Comparison of ENCODE assay signal across 2 cellular contexts in the genomic region with DNA sequence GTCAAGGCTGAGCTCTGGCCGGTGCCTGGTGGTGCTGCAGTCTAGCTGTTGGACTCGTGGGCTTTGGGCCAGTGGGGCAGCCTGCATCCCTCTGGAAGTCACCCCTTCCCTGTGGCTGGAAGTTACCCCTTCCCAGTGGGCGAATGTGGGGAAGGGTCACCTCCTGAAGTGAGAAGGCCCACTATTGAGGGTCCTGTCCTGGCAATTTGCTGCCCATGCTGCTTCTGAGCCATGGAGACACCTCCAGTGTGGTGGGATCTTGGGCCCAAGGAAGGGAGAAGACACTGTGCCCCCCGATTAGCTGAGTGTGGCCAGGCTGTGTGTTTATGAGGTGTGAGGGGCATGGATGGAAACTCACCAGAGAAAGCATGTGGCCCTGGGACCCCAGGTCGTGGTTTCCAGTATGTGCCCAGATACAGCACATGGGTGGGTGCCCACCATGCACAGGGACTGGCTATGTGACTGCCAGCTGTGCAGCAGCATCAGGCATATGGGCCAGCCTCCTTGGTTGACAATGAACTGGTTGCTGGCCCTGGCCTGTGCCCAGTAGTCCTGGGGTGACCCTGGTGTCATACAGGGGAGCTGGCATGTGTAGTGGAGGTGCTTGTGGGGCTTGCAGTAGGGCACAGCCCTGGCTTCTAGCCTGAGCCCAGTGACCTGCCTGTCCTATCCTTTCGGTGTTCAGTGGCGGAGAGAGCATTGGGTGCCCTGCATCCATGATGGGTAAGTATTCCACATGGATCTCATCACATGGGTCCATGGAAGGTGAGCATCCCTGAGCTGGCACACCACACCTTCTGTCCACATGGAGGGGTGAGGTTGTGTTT.
TF ChIP-seq lines count a peak whose summit lies in the region.

No MANE protein-coding gene starts in this region.

TF ChIP-seq in SK-N-SH, 30 proteins besides CTCF, POLR2A, EP300 and RAD21 (continued from another document):
- TF ChIP-seq EZH2phosphoT487 (IDR thresholded peaks at IDR 0.05; ENCODE audit: borderline replicate concordance, low read depth) (no peak), FOXJ3 (CRISPR knock-in tag; IDR thresholded peaks at IDR 0.05) (no peak), CHD2 (IDR thresholded peaks at IDR 0.05; ENCODE audit: low read length, partially characterized antibody) (no peak), TEAD4 (IDR thresholded peaks at IDR 0.05; ENCODE audit: borderline replicate concordance, insufficient read depth) (no peak), ELF1 (IDR thresholded peaks at IDR 0.05) (no peak), NRF1 (IDR thresholded peaks at IDR 0.05; ENCODE audit: low read depth, low read length) (no peak)
- TF ChIP-seq, protein P1, sequence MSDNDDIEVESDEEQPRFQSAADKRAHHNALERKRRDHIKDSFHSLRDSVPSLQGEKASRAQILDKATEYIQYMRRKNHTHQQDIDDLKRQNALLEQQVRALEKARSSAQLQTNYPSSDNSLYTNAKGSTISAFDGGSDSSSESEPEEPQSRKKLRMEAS (IDR thresholded peaks at IDR 0.05; ENCODE audit: low read depth) = no peak
- TF ChIP-seq, protein P2, sequence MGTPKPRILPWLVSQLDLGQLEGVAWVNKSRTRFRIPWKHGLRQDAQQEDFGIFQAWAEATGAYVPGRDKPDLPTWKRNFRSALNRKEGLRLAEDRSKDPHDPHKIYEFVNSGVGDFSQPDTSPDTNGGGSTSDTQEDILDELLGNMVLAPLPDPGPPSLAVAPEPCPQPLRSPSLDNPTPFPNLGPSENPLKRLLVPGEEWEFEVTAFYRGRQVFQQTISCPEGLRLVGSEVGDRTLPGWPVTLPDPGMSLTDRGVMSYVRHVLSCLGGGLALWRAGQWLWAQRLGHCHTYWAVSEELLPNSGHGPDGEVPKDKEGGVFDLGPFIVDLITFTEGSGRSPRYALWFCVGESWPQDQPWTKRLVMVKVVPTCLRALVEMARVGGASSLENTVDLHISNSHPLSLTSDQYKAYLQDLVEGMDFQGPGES (IDR thresholded peaks at IDR 0.05; ENCODE audit: low read depth, low read length) = no peak
- TF ChIP-seq, protein P3, sequence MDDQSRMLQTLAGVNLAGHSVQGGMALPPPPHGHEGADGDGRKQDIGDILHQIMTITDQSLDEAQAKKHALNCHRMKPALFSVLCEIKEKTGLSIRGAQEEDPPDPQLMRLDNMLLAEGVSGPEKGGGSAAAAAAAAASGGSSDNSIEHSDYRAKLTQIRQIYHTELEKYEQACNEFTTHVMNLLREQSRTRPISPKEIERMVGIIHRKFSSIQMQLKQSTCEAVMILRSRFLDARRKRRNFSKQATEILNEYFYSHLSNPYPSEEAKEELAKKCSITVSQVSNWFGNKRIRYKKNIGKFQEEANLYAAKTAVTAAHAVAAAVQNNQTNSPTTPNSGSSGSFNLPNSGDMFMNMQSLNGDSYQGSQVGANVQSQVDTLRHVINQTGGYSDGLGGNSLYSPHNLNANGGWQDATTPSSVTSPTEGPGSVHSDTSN (IDR thresholded peaks at IDR 0.05) = no peak

TF ChIP-seq in SK-N-SH treated with all-trans-retinoic acid at 6 μM for 48 hours, 23 proteins besides CTCF, POLR2A, EP300 and RAD21 (continued from another document):
- TF ChIP-seq OSR1 (CRISPR knock-in tag; IDR thresholded peaks at IDR 0.05) (no peak), ARNTL (CRISPR knock-in tag; IDR thresholded peaks at IDR 0.05; ENCODE audit: borderline replicate concordance, low read depth) (no peak), ZNF565 (CRISPR knock-in tag; conservative IDR thresholded peaks at IDR 0.05; ENCODE audit: low read depth) (no peak), SNAI2 (CRISPR knock-in tag; IDR thresholded peaks at IDR 0.05) (no peak), TCF4 (CRISPR knock-in tag; IDR thresholded peaks at IDR 0.05; ENCODE audit: borderline replicate concordance) (no peak), PPARA (CRISPR knock-in tag; IDR thresholded peaks at IDR 0.05; ENCODE audit: borderline replicate concordance) (no peak), ZNF70 (CRISPR knock-in tag; IDR thresholded peaks at IDR 0.05) (no peak), TOX (CRISPR knock-in tag; IDR thresholded peaks at IDR 0.05; ENCODE audit: borderline replicate concordance) (no peak), BACH2 (CRISPR knock-in tag; IDR thresholded peaks at IDR 0.05; ENCODE audit: borderline replicate concordance) (no peak), ZFP3 (CRISPR knock-in tag; IDR thresholded peaks at IDR 0.05) (no peak), GLIS3 (CRISPR knock-in tag; IDR thresholded peaks at IDR 0.05) (no peak), ZFP30 (CRISPR knock-in tag; IDR thresholded peaks at IDR 0.05) (no peak), ZC3H10 (CRISPR knock-in tag; IDR thresholded peaks at IDR 0.05) (no peak), CSDC2 (CRISPR knock-in tag; IDR thresholded peaks at IDR 0.05) (no peak), ISL1 (CRISPR knock-in tag; IDR thresholded peaks at IDR 0.05) (no peak)
- TF ChIP-seq, protein P4, sequence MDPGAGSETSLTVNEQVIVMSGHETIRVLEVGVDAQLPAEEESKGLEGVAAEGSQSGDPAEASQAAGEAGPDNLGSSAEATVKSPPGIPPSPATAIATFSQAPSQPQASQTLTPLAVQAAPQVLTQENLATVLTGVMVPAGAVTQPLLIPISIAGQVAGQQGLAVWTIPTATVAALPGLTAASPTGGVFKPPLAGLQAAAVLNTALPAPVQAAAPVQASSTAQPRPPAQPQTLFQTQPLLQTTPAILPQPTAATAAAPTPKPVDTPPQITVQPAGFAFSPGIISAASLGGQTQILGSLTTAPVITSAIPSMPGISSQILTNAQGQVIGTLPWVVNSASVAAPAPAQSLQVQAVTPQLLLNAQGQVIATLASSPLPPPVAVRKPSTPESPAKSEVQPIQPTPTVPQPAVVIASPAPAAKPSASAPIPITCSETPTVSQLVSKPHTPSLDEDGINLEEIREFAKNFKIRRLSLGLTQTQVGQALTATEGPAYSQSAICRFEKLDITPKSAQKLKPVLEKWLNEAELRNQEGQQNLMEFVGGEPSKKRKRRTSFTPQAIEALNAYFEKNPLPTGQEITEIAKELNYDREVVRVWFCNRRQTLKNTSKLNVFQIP (CRISPR knock-in tag; IDR thresholded peaks at IDR 0.05; ENCODE audit: borderline replicate concordance, low read depth) = no peak
- TF ChIP-seq, protein P5, sequence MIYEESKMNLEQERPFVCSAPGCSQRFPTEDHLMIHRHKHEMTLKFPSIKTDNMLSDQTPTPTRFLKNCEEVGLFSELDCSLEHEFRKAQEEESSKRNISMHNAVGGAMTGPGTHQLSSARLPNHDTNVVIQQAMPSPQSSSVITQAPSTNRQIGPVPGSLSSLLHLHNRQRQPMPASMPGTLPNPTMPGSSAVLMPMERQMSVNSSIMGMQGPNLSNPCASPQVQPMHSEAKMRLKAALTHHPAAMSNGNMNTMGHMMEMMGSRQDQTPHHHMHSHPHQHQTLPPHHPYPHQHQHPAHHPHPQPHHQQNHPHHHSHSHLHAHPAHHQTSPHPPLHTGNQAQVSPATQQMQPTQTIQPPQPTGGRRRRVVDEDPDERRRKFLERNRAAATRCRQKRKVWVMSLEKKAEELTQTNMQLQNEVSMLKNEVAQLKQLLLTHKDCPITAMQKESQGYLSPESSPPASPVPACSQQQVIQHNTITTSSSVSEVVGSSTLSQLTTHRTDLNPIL (CRISPR knock-in tag; IDR thresholded peaks at IDR 0.05; ENCODE audit: low read depth) = no peak
- TF ChIP-seq, protein P6, sequence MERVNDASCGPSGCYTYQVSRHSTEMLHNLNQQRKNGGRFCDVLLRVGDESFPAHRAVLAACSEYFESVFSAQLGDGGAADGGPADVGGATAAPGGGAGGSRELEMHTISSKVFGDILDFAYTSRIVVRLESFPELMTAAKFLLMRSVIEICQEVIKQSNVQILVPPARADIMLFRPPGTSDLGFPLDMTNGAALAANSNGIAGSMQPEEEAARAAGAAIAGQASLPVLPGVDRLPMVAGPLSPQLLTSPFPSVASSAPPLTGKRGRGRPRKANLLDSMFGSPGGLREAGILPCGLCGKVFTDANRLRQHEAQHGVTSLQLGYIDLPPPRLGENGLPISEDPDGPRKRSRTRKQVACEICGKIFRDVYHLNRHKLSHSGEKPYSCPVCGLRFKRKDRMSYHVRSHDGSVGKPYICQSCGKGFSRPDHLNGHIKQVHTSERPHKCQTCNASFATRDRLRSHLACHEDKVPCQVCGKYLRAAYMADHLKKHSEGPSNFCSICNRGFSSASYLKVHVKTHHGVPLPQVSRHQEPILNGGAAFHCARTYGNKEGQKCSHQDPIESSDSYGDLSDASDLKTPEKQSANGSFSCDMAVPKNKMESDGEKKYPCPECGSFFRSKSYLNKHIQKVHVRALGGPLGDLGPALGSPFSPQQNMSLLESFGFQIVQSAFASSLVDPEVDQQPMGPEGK (CRISPR knock-in tag; IDR thresholded peaks at IDR 0.05; ENCODE audit: borderline replicate concordance) = no peak
- TF ChIP-seq, protein P7, sequence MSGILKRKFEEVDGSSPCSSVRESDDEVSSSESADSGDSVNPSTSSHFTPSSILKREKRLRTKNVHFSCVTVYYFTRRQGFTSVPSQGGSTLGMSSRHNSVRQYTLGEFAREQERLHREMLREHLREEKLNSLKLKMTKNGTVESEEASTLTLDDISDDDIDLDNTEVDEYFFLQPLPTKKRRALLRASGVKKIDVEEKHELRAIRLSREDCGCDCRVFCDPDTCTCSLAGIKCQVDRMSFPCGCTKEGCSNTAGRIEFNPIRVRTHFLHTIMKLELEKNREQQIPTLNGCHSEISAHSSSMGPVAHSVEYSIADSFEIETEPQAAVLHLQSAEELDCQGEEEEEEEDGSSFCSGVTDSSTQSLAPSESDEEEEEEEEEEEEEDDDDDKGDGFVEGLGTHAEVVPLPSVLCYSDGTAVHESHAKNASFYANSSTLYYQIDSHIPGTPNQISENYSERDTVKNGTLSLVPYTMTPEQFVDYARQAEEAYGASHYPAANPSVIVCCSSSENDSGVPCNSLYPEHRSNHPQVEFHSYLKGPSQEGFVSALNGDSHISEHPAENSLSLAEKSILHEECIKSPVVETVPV (CRISPR knock-in tag; IDR thresholded peaks at IDR 0.05) = no peak
TF ChIP-seq in SK-N-SH treated with all-trans-retinoic acid at 6 μM for 48 hours: peak in this region for 0.
